ENCODE assay signal across 8 cellular contexts in genomic region chr2:48529189-48529588, GRCh38. TPM values are rescaled to one million over a fixed set of nuclear protein-coding genes. Genes with fewer than 3 reads are reported as not detected.
DNase-seq lines count a peak whose midpoint lies in the region; ATAC-seq and TF ChIP-seq lines count a peak whose summit lies in the region.

No MANE protein-coding gene starts in this region.

- POLR2A ChIA-PET in CD4-positive, alpha-beta T cell (lab: Charles Lee), result no interaction called here

- 19% methylated on average over 7 of the region's 7 CpGs for WGBS in HUES64

- H3K27ac ChIP-seq in CD4-positive, alpha-beta T cell (ENCODE audit: low read depth, low read length), result no peak overlapping the region
- no peak overlapping the region for H3K27ac ChIP-seq in HUES64 (ENCODE audit: low read depth, low read length)
- H3K27ac ChIP-seq in breast epithelium, result peak overlapping the region; percentile 74 to 91
- no peak overlapping the region for H3K27ac ChIP-seq in neural progenitor cell

- H3K79me2 ChIP-seq in neural progenitor cell (ENCODE audit: low read depth), result peaks cover 41% of the 10 kb centered on the region

- H3K27ac Mint-ChIP-seq in CD4-positive, alpha-beta T cell, result no peak overlapping the region
- H3K27ac Mint-ChIP-seq in neural progenitor cell, result no peak overlapping the region

- no peaks in the 10 kb centered on the region for H3K27me3 Mint-ChIP-seq in CD4-positive, alpha-beta T cell
- H3K27me3 Mint-ChIP-seq in neural progenitor cell (ENCODE audit: insufficient read depth, low read depth), result peaks cover 9% of the 10 kb centered on the region

- intact Hi-C loops in CD4-positive, alpha-beta T cell (cut with DNase I, micrococcal nuclease), result no loop called here
- intact Hi-C loops in breast epithelium (cut with DNase I; ENCODE audit: low total_unique reads), result no loop called here

- no peak overlapping the region for H3K9ac ChIP-seq in HUES64 (ENCODE audit: low read depth, low read length)
- no peak overlapping the region for H3K9ac ChIP-seq in neural progenitor cell

- H3K9me3 Mint-ChIP-seq in CD4-positive, alpha-beta T cell, result no peaks in the 10 kb centered on the region
- no peaks in the 10 kb centered on the region for H3K9me3 Mint-ChIP-seq in neural progenitor cell

- TF ChIP-seq CTCF in CD4-positive, alpha-beta T cell (IDR thresholded peaks at IDR 0.05), result no peak
- TF ChIP-seq CTCF in breast epithelium (IDR thresholded peaks at IDR 0.05) (no peak), neural progenitor cell (IDR thresholded peaks at IDR 0.05) (no peak)

- H3K4me1 Mint-ChIP-seq in CD4-positive, alpha-beta T cell (ENCODE audit: low read depth), result peaks cover 15% of the 10 kb centered on the region
- H3K4me1 Mint-ChIP-seq in neural progenitor cell, result peaks cover 36% of the 10 kb centered on the region

- H3K4me2 ChIP-seq in neural progenitor cell, result peak overlapping the region; percentile 95

- no peaks in the 10 kb centered on the region for H3K9me3 ChIP-seq in CD4-positive, alpha-beta T cell (ENCODE audit: control insufficient read depth, low read length)
- H3K9me3 ChIP-seq in HUES64 (ENCODE audit: insufficient read depth, low read depth, low read length), result no peaks in the 10 kb centered on the region
- H3K9me3 ChIP-seq in breast epithelium, result no peaks in the 10 kb centered on the region
- no peaks in the 10 kb centered on the region for H3K9me3 ChIP-seq in neural progenitor cell (ENCODE audit: low read depth)

- CTCF ChIA-PET in CD4-positive, alpha-beta T cell (lab: Charles Lee), result interaction anchor here (1.4 kb wide), 1 partner anchor 762 kb away, joined by 3 read pairs; no protein-coding TSS in a partner anchor

- no peaks in the 10 kb centered on the region for H3K27me3 ChIP-seq in CD4-positive, alpha-beta T cell (ENCODE audit: control insufficient read depth, insufficient read depth, low read length)
- no peaks in the 10 kb centered on the region for H3K27me3 ChIP-seq in HUES64 (ENCODE audit: insufficient read depth, low read length)
- no peaks in the 10 kb centered on the region for H3K27me3 ChIP-seq in breast epithelium
- no peaks in the 10 kb centered on the region for H3K27me3 ChIP-seq in neural progenitor cell

- H4K20me1 ChIP-seq in neural progenitor cell (ENCODE audit: low read depth), result peaks cover 12% of the 10 kb centered on the region

- DNase-seq in CD4-positive, alpha-beta T cell, result no peak
- DNase-seq in breast epithelium (ENCODE audit: low spot score in 2 of 2) (no peak), neural progenitor cell (ENCODE audit: low spot score) (peak; percentile 45)
- DNase-seq in activated effector memory CD4-positive, alpha-beta T cell treated with anti-CD3 and anti-CD28 coated beads, Interleukin-2, amount 50 U/mL, for 16 hours, result no peak

- H3K4me1 ChIP-seq in HUES64 (ENCODE audit: insufficient read depth, low read length), result peaks cover 23% of the 10 kb centered on the region
- no peaks in the 10 kb centered on the region for H3K4me1 ChIP-seq in breast epithelium
- peaks cover 36% of the 10 kb centered on the region for H3K4me1 ChIP-seq in neural progenitor cell

- H3F3A ChIP-seq in neural progenitor cell (ENCODE audit: low read depth), result peaks cover 45% of the 10 kb centered on the region

- TF ChIP-seq POLR2A in breast epithelium (IDR thresholded peaks at IDR 0.05), result no peak

- H2AFZ ChIP-seq in neural progenitor cell (replicated peaks), result no peak overlapping the region

- H3K36me3 ChIP-seq in HUES64 (ENCODE audit: insufficient read depth, low read length) (no peaks in the 10 kb centered on the region), breast epithelium (no peaks in the 10 kb centered on the region), neural progenitor cell (no peaks in the 10 kb centered on the region)

- peak overlapping the region; percentile 85 for H3K4me3 ChIP-seq in HUES64 (ENCODE audit: low read length)
- H3K4me3 ChIP-seq in breast epithelium, result peak overlapping the region in 2 of 3 donors; percentile 82 to 86
- peak overlapping the region; percentile 83 for H3K4me3 ChIP-seq in neural progenitor cell

- H3K4me3 Mint-ChIP-seq in CD4-positive, alpha-beta T cell, result peak overlapping the region; percentile 45
- H3K4me3 Mint-ChIP-seq in neural progenitor cell, result peak overlapping the region; percentile 91

- no peak for ATAC-seq in CD4-positive, alpha-beta T cell (ENCODE audit: poor library complexity)
- ATAC-seq in HG03571 (IDR thresholded peaks at IDR 0.05; ENCODE audit: unreplicated experiment) (no peak), HG03439 (IDR thresholded peaks at IDR 0.05; ENCODE audit: unreplicated experiment) (no peak), HG03159 (IDR thresholded peaks at IDR 0.05; ENCODE audit: unreplicated experiment) (no peak)

- H3K36me3 Mint-ChIP-seq in CD4-positive, alpha-beta T cell (ENCODE audit: low read depth), result no peaks in the 10 kb centered on the region
- H3K36me3 Mint-ChIP-seq in neural progenitor cell, result no peaks in the 10 kb centered on the region

RNA-seq across cellular contexts. Expression of gene STON1, which starts 0.8 kb away (rescaled TPM):
- 1 to 10 TPM; 1.3 TPM for total RNA-seq in CD4-positive, alpha-beta T cell
- 7.7 TPM for polyA plus RNA-seq in HUES64 (2013, experiment 1 of 2)
- 11.9 TPM for polyA plus RNA-seq in HUES64 (2013, experiment 2 of 2)
- total RNA-seq in breast epithelium (10 to 100 TPM; 21.7 to 45.6 (median 35.1) TPM), neural progenitor cell (ENCODE audit: low replicate concordance) (36.7 and 51.7 TPM in 2 replicates)

Comparison
In these comparisons a context has a peak if more than half of its experiments do, and no peak if none do; other contexts are left out.
1. H3K27ac ChIP-seq: peak in breast epithelium (2 of 2); none in CD4-positive, alpha-beta T cell (single experiment), HUES64 (single experiment) and neural progenitor cell (single experiment).
2. RNA of gene STON1, which starts 0.8 kb away (total RNA-seq): 36.7 to 51.7 TPM in neural progenitor cell and 21.7 to 45.6 TPM in breast epithelium; 1.3 TPM in CD4-positive, alpha-beta T cell; every median in the first group is over 4 times any median in the second.
3. Peak in every context shown above with its lines, with median percentiles within 50 percentile points of each other: H3K4me3 ChIP-seq.